ENCODE assay signal across 26 cellular contexts in genomic region chr19:42062381-42062780, GRCh38. TPM values are rescaled to one million over a fixed set of nuclear protein-coding genes. Genes with fewer than 3 reads are reported as not detected.
DNase-seq lines count a peak whose midpoint lies in the region; ATAC-seq, FAIRE-seq and TF ChIP-seq lines count a peak whose summit lies in the region.
"Had no signal": no experiment of that assay in that cellular context is flagged by ENCODE, and none has a peak within 500 bp of the region (broad histone marks: within the 10 kb centered on the region; RNA-seq: fewer than 3 reads in every experiment).

No MANE protein-coding gene starts in this region.

- no peak for FAIRE-seq in K562 (lab: Jason Lieb, UNC)
- FAIRE-seq: A204.1, GM12878, GM12892, GM18507 had no signal

- CTCF ChIA-PET in K562 (lab: Yijun Ruan, JAX; ENCODE audit: low intra/inter-chr PET ratio): no interaction called here

- no peak for TF ChIP-seq EP300 in K562 (IDR thresholded peaks at IDR 0.05; ENCODE audit: low read length)

- H3K27me3 ChIP-seq in K562 (ENCODE audit: control insufficient read depth in 2 of 2, insufficient read depth in 2 of 2, low read length in 2 of 2) (peaks cover 10 to 41% of the 10 kb centered on the region in 2 experiments; a peak in 4 of 5 replicates), osteoblast (ENCODE audit: insufficient read depth, low read length) (peaks cover 30% of the 10 kb centered on the region)
- H3K27me3 ChIP-seq: BE2C, BLaER1 had no signal

- no peak overlapping the region; a peak in 1 of 4 replicates for H3K9ac ChIP-seq in K562 (ENCODE audit: insufficient read depth in 1 of 2, low read depth in 2 of 2, low read length in 2 of 2)
- H3K9ac ChIP-seq: BLaER1 had no signal

- H3K36me3 ChIP-seq in K562 (ENCODE audit: control insufficient read depth, insufficient read depth, low read length): no peaks in the 10 kb centered on the region
- H3K36me3 ChIP-seq in osteoblast (ENCODE audit: insufficient read depth, low read length): no peaks in the 10 kb centered on the region
- H3K36me3 ChIP-seq: BE2C had no signal

- no peak for TF ChIP-seq POLR2A in K562 (conservative IDR thresholded peaks at IDR 0.05)

- ATAC-seq in left cardiac atrium: no peak
- no peak for ATAC-seq in left ventricle myocardium superior
- no peak for ATAC-seq in K562
- no peak for ATAC-seq in HG03432 (IDR thresholded peaks at IDR 0.05; ENCODE audit: unreplicated experiment)
- ATAC-seq in GM21529 (IDR thresholded peaks at IDR 0.05; ENCODE audit: unreplicated experiment): no peak
- ATAC-seq: GM12878 had no signal

- intact Hi-C loops in left cardiac atrium (cut with DNase I): no loop called here
- intact Hi-C loops in left ventricle myocardium superior (cut with micrococcal nuclease): no loop called here
- intact Hi-C loops in K562 (cut with micrococcal nuclease): no loop called here

- H3K9me3 ChIP-seq in K562 (replicated peaks; ENCODE audit: control insufficient read depth, insufficient read depth, low read depth, low read length) (no peaks in the 10 kb centered on the region), osteoblast (ENCODE audit: low read depth, low read length) (no peaks in the 10 kb centered on the region)
- H3K9me3 ChIP-seq: BE2C, BLaER1 had no signal

- POLR2A ChIA-PET in K562 (lab: Yijun Ruan, JAX): no interaction called here

- H2AFZ ChIP-seq in K562 (ENCODE audit: low read depth, low read length): peak overlapping the region; percentile 39; the same call in 1 of the 2 replicates
- H2AFZ ChIP-seq in osteoblast (ENCODE audit: low read length): no peak overlapping the region

- DNase-seq in left cardiac atrium (peak; percentile 14), left ventricle myocardium superior (no peak), K562 (ENCODE audit: extremely low read depth in 1 of 4, low spot score in 3 of 4) (no peak), osteoblast (ENCODE audit: insufficient read length, low spot score, missing footprints) (peak; percentile 57)
- DNase-seq: 8988T; ACHN; BE2C; C1 segment of cervical spinal cord; CD4-positive, alpha-beta memory T cell; CD4-positive, CD25-positive, alpha-beta regulatory T cell; CD8-positive, alpha-beta memory T cell; COR-L47; DMS 273 treated with DMSO at 0.1 percent for 48 hours; DMS153; DMS53; DMS79; DND-41; EL; GDM1 had no signal

- TF ChIP-seq CTCF in K562 (IDR thresholded peaks at IDR 0.05 in 2 of 3, conservative IDR thresholded peaks at IDR 0.05 in 1 of 3; ENCODE audit: insufficient read depth in 2 of 3, low read depth in 1 of 3, low read length in 3 of 3) (no peak), osteoblast (IDR thresholded peaks at IDR 0.05; ENCODE audit: extremely low read depth, low read depth, low read length) (no peak)

- H3K79me2 ChIP-seq in K562 (ENCODE audit: control insufficient read depth, insufficient read depth, low read length) (no peaks in the 10 kb centered on the region), osteoblast (ENCODE audit: insufficient read depth, low read length) (no peaks in the 10 kb centered on the region)

- TF ChIP-seq RAD21 in K562 (CRISPR knock-in tag; conservative IDR thresholded peaks at IDR 0.05 in 1 of 2, IDR thresholded peaks at IDR 0.05 in 1 of 2): no peak

- H4K20me1 ChIP-seq in K562 (replicated peaks; ENCODE audit: control insufficient read depth, insufficient read depth, low read length) (no peaks in the 10 kb centered on the region), osteoblast (ENCODE audit: insufficient read depth, low read length) (no peaks in the 10 kb centered on the region)

- in situ Hi-C loops in K562 (cut with MboI): no loop called here

- BruUV-seq in K562 (replicated peaks; lab: Mats Ljungman, UMichigan): no TSS peak

- WGBS in K562 (ENCODE audit: insufficient coverage, low coverage, missing lambda C conversion rate): 62% methylated on average over 11 of the region's 16 CpGs

- H3K4me2 ChIP-seq in K562 (ENCODE audit: insufficient read depth, low read length) (no peak overlapping the region), osteoblast (ENCODE audit: insufficient read depth, low read length) (no peak overlapping the region)
- H3K4me2 ChIP-seq: BLaER1 had no signal

- H3K4me3 ChIP-seq in K562 (no peak overlapping the region), osteoblast (ENCODE audit: insufficient read depth, low read length) (no peak overlapping the region)
- H3K4me3 ChIP-seq: BLaER1, GM12878 had no signal

- H3K4me1 ChIP-seq in K562 (replicated peaks in 1 of 2; ENCODE audit: control insufficient read depth in 2 of 2, insufficient read depth in 2 of 2, low read length in 2 of 2) (peaks cover 3 to 12% of the 10 kb centered on the region in 2 experiments; a peak in 4 of 5 replicates), osteoblast (ENCODE audit: insufficient read depth, low read length) (no peaks in the 10 kb centered on the region)
- H3K4me1 ChIP-seq: BE2C had no signal

- H3K27ac ChIP-seq in K562 (ENCODE audit: extremely low read depth, low read depth, low read length) (no peak overlapping the region), osteoblast (ENCODE audit: low read depth, low read length) (no peak overlapping the region)
- H3K27ac ChIP-seq: BLaER1 had no signal

- no peaks in the 10 kb centered on the region for H3K9me1 ChIP-seq in K562 (ENCODE audit: control insufficient read depth, insufficient read depth, low read length)

TF ChIP-seq in K562, 482 proteins besides CTCF, POLR2A, EP300 and RAD21 (continues in another document):
- TF ChIP-seq TAL1 (IDR thresholded peaks at IDR 0.05) (no peak), SIN3B (IDR thresholded peaks at IDR 0.05; ENCODE audit: low read depth) (no peak), NR0B1 (IDR thresholded peaks at IDR 0.05; ENCODE audit: partially characterized antibody) (no peak), KLF1 (tag; IDR thresholded peaks at IDR 0.05) (no peak), KAT7 (CRISPR knock-in tag; IDR thresholded peaks at IDR 0.05; ENCODE audit: borderline replicate concordance) (no peak)

RNA-seq across cellular contexts. Expression of gene GRIK5, which starts 7.6 kb away (rescaled TPM):
- 10 to 100 TPM; 12.0 to 12.6 TPM for total RNA-seq in left cardiac atrium
- total RNA-seq in left ventricle myocardium superior: 5.4 TPM
- 0.12 and 1.3 TPM in 2 replicates for total RNA-seq in K562 (2011; cell fraction: chromatin; rRNA removed; ENCODE audit: low replicate concordance)
- 0.50 and 0.53 TPM in 2 replicates for total RNA-seq in K562 (2011; cell fraction: nucleolus; rRNA removed)
- 0.29 and 0.31 TPM in 2 replicates for total RNA-seq in K562 (2011; cell fraction: nucleoplasm; rRNA removed)
- total RNA-seq in K562 (2014; rRNA removed): 0.27 and 0.29 TPM in 2 replicates
- 0.55 TPM in 1 of 2 replicates, not detected in the other for total RNA-seq in K562 (2014; rRNA removed; fragmentation: Illumina TruSeq; extraction: Trizol)
- total RNA-seq in K562 (2015; rRNA removed; fragmentation: Illumina TruSeq; extraction: Trizol): 0.40 TPM in 1 of 2 replicates, not detected in the other
- 0.51 and 0.58 TPM in 2 replicates for total RNA-seq in K562 (2021)
- polyA plus RNA-seq in K562 (2011; rRNA removed): 0.04 and 0.09 TPM in 2 replicates
- 0.04 and 0.06 TPM in 2 replicates for polyA plus RNA-seq in K562 (2011; cell fraction: cytosol; rRNA removed)
- 0.27 and 0.48 TPM in 2 replicates for polyA plus RNA-seq in K562 (2011; cell fraction: nucleus; rRNA removed)
- 0.34 and 11.2 TPM in 2 replicates for polyA plus RNA-seq in K562 (2012)
- 0.06 and 0.12 TPM in 2 replicates for polyA plus RNA-seq in K562 (2014; fragmentation: Illumina TruSeq; extraction: Trizol)
- not detected for polyA plus RNA-seq in K562 (2014; fragmentation: Nextera tagmentation; extraction: Ambion mirVana)
- 0.04 and 0.27 TPM in 2 replicates for polyA plus RNA-seq in K562 (2014; rRNA removed)
- polyA minus RNA-seq in K562 (2011; rRNA and poly(A)+ RNA removed): 0.06 and 0.63 TPM in 2 replicates
- not detected in 2 replicates for polyA minus RNA-seq in K562 (2011; cell fraction: cytosol; rRNA and poly(A)+ RNA removed)
- 0.33 TPM in 1 of 2 replicates, not detected in the other for polyA minus RNA-seq in K562 (2011; cell fraction: nucleus; rRNA and poly(A)+ RNA removed)
- total RNA-seq in osteoblast: under 0.01 TPM in 2 replicates
- polyA plus RNA-seq: CD4-positive, alpha-beta memory T cell; CD8-positive, alpha-beta memory T cell had no signal

RNA-seq across cellular contexts. Expression of gene ZNF574, which starts 13.6 kb away (rescaled TPM):
- 1 to 10 TPM; 8.3 to 9.1 TPM for total RNA-seq in left cardiac atrium
- total RNA-seq in left ventricle myocardium superior: 10.2 TPM
- total RNA-seq in K562 (2011; cell fraction: chromatin; rRNA removed; ENCODE audit: low replicate concordance): 6.5 and 25.2 TPM in 2 replicates
- total RNA-seq in K562 (2011; cell fraction: nucleolus; rRNA removed): 24.3 and 26.2 TPM in 2 replicates
- 12.0 and 13.4 TPM in 2 replicates for total RNA-seq in K562 (2011; cell fraction: nucleoplasm; rRNA removed)
- 12.0 and 21.6 TPM in 2 replicates for total RNA-seq in K562 (2014; rRNA removed)
- total RNA-seq in K562 (2014; rRNA removed; fragmentation: Illumina TruSeq; extraction: Trizol): 1.9 and 2.6 TPM in 2 replicates
- total RNA-seq in K562 (2015; rRNA removed; fragmentation: Illumina TruSeq; extraction: Trizol): 9.2 and 10.5 TPM in 2 replicates
- 20.7 and 21.0 TPM in 2 replicates for total RNA-seq in K562 (2021)
- 7.1 and 12.1 TPM in 2 replicates for polyA plus RNA-seq in K562 (2011; rRNA removed)
- polyA plus RNA-seq in K562 (2011; cell fraction: cytosol; rRNA removed): 15.2 and 35.3 TPM in 2 replicates
- 9.6 and 17.8 TPM in 2 replicates for polyA plus RNA-seq in K562 (2011; cell fraction: nucleus; rRNA removed)
- polyA plus RNA-seq in K562 (2012): 13.6 and 14.2 TPM in 2 replicates
- polyA plus RNA-seq in K562 (2014; fragmentation: Illumina TruSeq; extraction: Trizol): 8.4 and 13.7 TPM in 2 replicates
- polyA plus RNA-seq in K562 (2014; fragmentation: Nextera tagmentation; extraction: Ambion mirVana): under 1 TPM; 0.24 to 0.34 TPM
- polyA plus RNA-seq in K562 (2014; rRNA removed): 11.2 and 13.4 TPM in 2 replicates
- 7.1 and 9.8 TPM in 2 replicates for polyA minus RNA-seq in K562 (2011; rRNA and poly(A)+ RNA removed)
- 22.7 and 24.3 TPM in 2 replicates for polyA minus RNA-seq in K562 (2011; cell fraction: cytosol; rRNA and poly(A)+ RNA removed)
- 11.4 and 14.6 TPM in 2 replicates for polyA minus RNA-seq in K562 (2011; cell fraction: nucleus; rRNA and poly(A)+ RNA removed)
- 13.6 and 13.8 TPM in 2 replicates for total RNA-seq in osteoblast

Comparison
In these comparisons a context has a peak if more than half of its experiments do, and no peak if none do; other contexts are left out.
1. DNase-seq: peak in left cardiac atrium (single experiment) and osteoblast (single experiment); none in left ventricle myocardium superior (single experiment) and K562 (0 of 4).